In the genomic region with DNA sequence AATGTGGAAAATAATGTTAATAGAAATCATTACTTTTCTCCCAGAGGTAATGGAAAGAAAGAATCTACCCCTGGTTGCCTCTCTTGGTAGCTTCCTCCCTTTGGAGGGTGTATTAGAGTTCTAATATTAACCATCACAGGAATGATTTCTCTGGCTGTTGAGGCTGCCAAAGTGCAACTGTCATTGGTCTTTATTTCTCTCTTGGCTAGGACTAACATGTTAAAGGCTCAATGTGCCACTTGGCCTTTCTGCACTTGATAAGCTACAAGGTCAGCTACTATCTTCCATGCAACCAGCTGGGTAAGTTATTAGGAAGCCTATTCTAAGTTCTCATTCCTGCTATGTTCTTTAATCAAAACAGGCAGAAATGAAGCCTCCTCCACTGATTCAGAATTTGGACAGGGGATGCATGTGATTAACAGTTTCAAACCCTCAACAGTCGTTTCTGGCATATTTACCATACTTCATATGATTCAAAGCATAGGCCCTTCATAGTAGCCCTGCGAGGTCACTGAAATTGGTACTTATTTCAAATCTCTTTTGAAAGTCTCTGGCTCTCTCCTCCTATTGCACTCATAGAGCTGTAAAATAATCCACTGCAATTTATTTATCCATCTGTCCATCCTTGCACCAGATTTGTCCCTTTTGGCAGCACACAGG, we compare ENCODE assay signal across 30 cellular contexts.
"Had no signal": no experiment of that assay in that cellular context is flagged by ENCODE, and none has a peak within 500 bp of the region (broad histone marks: within the 10 kb centered on the region; RNA-seq: fewer than 3 reads in every experiment).

No MANE protein-coding gene starts in this region.

- H2AFZ ChIP-seq: hepatocyte, neural progenitor cell, parathyroid adenoma had no signal

- ATAC-seq: activated CD4-positive, CD25-positive, alpha-beta regulatory T cell treated with anti-CD3 and anti-CD28 coated beads, Interleukin-2, amount 50 U/mL, for 24 hours; effector memory CD8-positive, alpha-beta T cell; left colon; lower lobe of right lung; naive thymus-derived CD8-positive, alpha-beta T cell; psoas muscle; T-helper 17 cell had no signal

- H3K27ac ChIP-seq: brain microvascular endothelial cell, hepatocyte, lower lobe of right lung, neural progenitor cell, parathyroid adenoma, psoas muscle, spleen, testis, transverse colon, WERI-Rb-1 had no signal

- H3K27me3 ChIP-seq: brain microvascular endothelial cell, hepatocyte, neural progenitor cell, spleen, testis, transverse colon had no signal

- H3K4me2 ChIP-seq: hepatocyte, neural progenitor cell had no signal

- H3K36me3 ChIP-seq: brain microvascular endothelial cell, lower lobe of right lung, neural progenitor cell, spleen, transverse colon, WERI-Rb-1 had no signal

- H3K9me3 ChIP-seq: lower lobe of right lung, psoas muscle, testis, transverse colon had no signal

- H3K9ac ChIP-seq: neural progenitor cell, parathyroid adenoma had no signal

- DNase-seq: activated CD4-positive, alpha-beta T cell treated with anti-CD3 and anti-CD28 coated beads for 48 hours; activated CD4-positive, alpha-beta T cell treated with anti-CD3 and anti-CD28 coated beads, Interleukin-2, amount 50 U/mL, for 48 hours; activated CD8-positive, alpha-beta memory T cell treated with anti-CD3 and anti-CD28 coated beads, Interleukin-2, amount 50 U/mL, for 48 hours; activated gamma-delta T cell; activated naive CD4-positive, alpha-beta T cell treated with anti-CD3 and anti-CD28 coated beads, Interleukin-2, amount 10 ng/mL, durations not matched to agents 7 days and 5 days; activated naive CD8-positive, alpha-beta T cell treated with anti-CD3 and anti-CD28 coated beads, Interleukin-2, amount 10 ng/mL, durations not matched to agents 7 days and 5 days; activated T-cell treated with anti-CD3 and anti-CD28 coated beads, Interleukin-2, amount 50 U/mL, for 24 hours; amniotic stem cell; brain microvascular endothelial cell; caudate nucleus; cortex of kidney; effector memory CD8-positive, alpha-beta T cell; erythroblast; left colon; lower lobe of right lung; mesenchymal stem cell; naive thymus-derived CD8-positive, alpha-beta T cell; occipital lobe; psoas muscle; spleen; stimulated activated naive CD4-positive, alpha-beta T cell treated with Interleukin-2 at 50 U/mL for 16 hours; T-helper 17 cell; T1000; testis; transverse colon; WERI-Rb-1 had no signal

- H3K4me3 ChIP-seq: hepatocyte, lower lobe of right lung, neural progenitor cell, psoas muscle, spleen, testis, transverse colon had no signal

- H3K4me1 ChIP-seq: lower lobe of right lung, parathyroid adenoma, psoas muscle, spleen, testis, transverse colon had no signal
